Comparison of ENCODE assay signal across 9 cellular contexts in genomic region chr22:20777420-20778177, GRCh38. TPM values are rescaled to one million over a fixed set of nuclear protein-coding genes. Genes with fewer than 3 reads are reported as not detected.
DNase-seq lines count a peak whose midpoint lies in the region; ATAC-seq and TF ChIP-seq lines count a peak whose summit lies in the region.
"Had no signal": no experiment of that assay in that cellular context is flagged by ENCODE, and none has a peak within 500 bp of the region (broad histone marks: within the 10 kb centered on the region; RNA-seq: fewer than 3 reads in every experiment).

No MANE protein-coding gene starts in this region.

- H3K36me3 Mint-ChIP-seq in stimulated activated memory B cell treated with anti-CD40 and anti-IgM and Interleukin-4, amounts not matched to agents 10 μg/mL and 1 μg/mL and 100 μg/mL, for 72 hours = peaks cover 23% of the 10 kb centered on the region
- H3K36me3 Mint-ChIP-seq in immature natural killer cell = peaks cover 0 to 14% (median 0%) of the 10 kb centered on the region in 3 donors

- H3K4me1 Mint-ChIP-seq in stimulated activated memory B cell treated with anti-CD40 and anti-IgM and Interleukin-4, amounts not matched to agents 10 μg/mL and 1 μg/mL and 100 μg/mL, for 72 hours = peaks cover 1% of the 10 kb centered on the region
- no peaks in the 10 kb centered on the region for H3K4me1 Mint-ChIP-seq in immature natural killer cell

- no peaks in the 10 kb centered on the region for H3K9me3 Mint-ChIP-seq in stimulated activated memory B cell treated with anti-CD40 and anti-IgM and Interleukin-4, amounts not matched to agents 10 μg/mL and 1 μg/mL and 100 μg/mL, for 72 hours
- H3K9me3 Mint-ChIP-seq in immature natural killer cell = no peaks in the 10 kb centered on the region
- H3K9me3 Mint-ChIP-seq: T-cell had no signal

- ATAC-seq in left lung (peak; percentile 86), GM19351 (IDR thresholded peaks at IDR 0.05; ENCODE audit: unreplicated experiment) (no peak)
- no peak for ATAC-seq in stimulated activated memory B cell treated with anti-CD40 and anti-IgM and Interleukin-4, amounts not matched to agents 10 μg/mL and 1 μg/mL and 100 μg/mL, for 72 hours
- ATAC-seq: T-cell had no signal

- H3K27me3 Mint-ChIP-seq in stimulated activated memory B cell treated with anti-CD40 and anti-IgM and Interleukin-4, amounts not matched to agents 10 μg/mL and 1 μg/mL and 100 μg/mL, for 72 hours = no peaks in the 10 kb centered on the region
- peaks cover 0 to 3% (median 0%) of the 10 kb centered on the region in 3 donors for H3K27me3 Mint-ChIP-seq in immature natural killer cell (ENCODE audit: low read depth in 3 of 3)
- H3K27me3 Mint-ChIP-seq: T-cell had no signal

- no peaks in the 10 kb centered on the region for H3K27me3 ChIP-seq in left lung

- intact Hi-C loops in left lung (cut with DNase I) = no loop called here

- H3K4me3 ChIP-seq in AG10803 (ENCODE audit: low read length) (no peak overlapping the region), left lung (no peak overlapping the region)

- DNase-seq in AG10803 (ENCODE audit: low read depth) (peak; percentile 33), left lung (no peak), immature natural killer cell (no peak), pons (ENCODE audit: low spot score) (no peak)
- DNase-seq: T-cell had no signal

- peak overlapping the region; percentile 24 for H3K27ac ChIP-seq in angular gyrus (ENCODE audit: low read depth, low read length)
- peak overlapping the region in 1 of 2 donors; percentile 59 for H3K27ac ChIP-seq in left lung

- no peaks in the 10 kb centered on the region for H3K9me3 ChIP-seq in left lung

- H3K36me3 ChIP-seq in left lung = peaks cover 0 to 23% of the 10 kb centered on the region in 2 donors

- TF ChIP-seq CTCF in AG10803 (conservative IDR thresholded peaks at IDR 0.05; ENCODE audit: low read length) (no peak), LNCAP (IDR thresholded peaks at IDR 0.05) (peak; percentile 44; the same call in 1 of the 2 replicates), left lung (IDR thresholded peaks at IDR 0.05) (no peak)

- no peak overlapping the region for H3K4me3 Mint-ChIP-seq in stimulated activated memory B cell treated with anti-CD40 and anti-IgM and Interleukin-4, amounts not matched to agents 10 μg/mL and 1 μg/mL and 100 μg/mL, for 72 hours
- H3K4me3 Mint-ChIP-seq in immature natural killer cell = no peak overlapping the region
- H3K4me3 Mint-ChIP-seq: T-cell had no signal

- H3K4me1 ChIP-seq in left lung = peaks cover 7 to 26% of the 10 kb centered on the region in 2 donors

- H3K27ac Mint-ChIP-seq in stimulated activated memory B cell treated with anti-CD40 and anti-IgM and Interleukin-4, amounts not matched to agents 10 μg/mL and 1 μg/mL and 100 μg/mL, for 72 hours = no peak overlapping the region
- H3K27ac Mint-ChIP-seq in immature natural killer cell = peak overlapping the region in 2 of 6 donors; percentile 20 to 34

RNA-seq across cellular contexts. Expression of gene SERPIND1, which starts 3.7 kb away (rescaled TPM):
- total RNA-seq in left lung = 1 to 10 TPM in 1 of 2 donors, under 1 TPM in 1; 0.50 to 3.5 TPM
- under 1 TPM in 1 of 3 donors, not detected in 2; 0.43 TPM for polyA plus RNA-seq in immature natural killer cell
